In genomic region chr18:79384151-79384807, GRCh38 we compare ENCODE assay signal across 14 cellular contexts. TPM values are rescaled to one million over a fixed set of nuclear protein-coding genes. Genes with fewer than 3 reads are reported as not detected.
DNase-seq lines count a peak whose midpoint lies in the region; ATAC-seq and TF ChIP-seq lines count a peak whose summit lies in the region.
"Had no signal": no experiment of that assay in that cellular context is flagged by ENCODE, and none has a peak within 500 bp of the region (broad histone marks: within the 10 kb centered on the region; RNA-seq: fewer than 3 reads in every experiment).

No MANE protein-coding gene starts in this region.

- H3K27me3 Mint-ChIP-seq in activated naive CD8-positive, alpha-beta T cell treated with anti-CD3 and anti-CD28 coated beads, Interleukin-2, amount 50 U/mL, for 24 hours = peaks cover 9% of the 10 kb centered on the region
- H3K27me3 Mint-ChIP-seq in activated naive CD8-positive, alpha-beta T cell treated with anti-CD3 and anti-CD28 coated beads for 36 hours = peaks cover 11% of the 10 kb centered on the region
- H3K27me3 Mint-ChIP-seq in Caco-2 (ENCODE audit: insufficient read depth, unreplicated experiment) = peaks cover 11% of the 10 kb centered on the region

- CTCF ChIA-PET in Caco-2 (lab: Charles Lee) = interaction anchor here (1.2 kb wide), 1 partner anchor 132 kb away, joined by 3 read pairs; no protein-coding TSS in a partner anchor

- H3K4me1 Mint-ChIP-seq in activated naive CD8-positive, alpha-beta T cell treated with anti-CD3 and anti-CD28 coated beads, Interleukin-2, amount 50 U/mL, for 24 hours = peaks cover 10% of the 10 kb centered on the region
- H3K4me1 Mint-ChIP-seq in activated naive CD8-positive, alpha-beta T cell treated with anti-CD3 and anti-CD28 coated beads for 36 hours = peaks cover 17% of the 10 kb centered on the region
- H3K4me1 Mint-ChIP-seq in Caco-2 (ENCODE audit: low read depth, unreplicated experiment) = peaks cover 5% of the 10 kb centered on the region

- H3K9me3 ChIP-seq in spleen (no peaks in the 10 kb centered on the region), Caco-2 (no peaks in the 10 kb centered on the region)
- H3K9me3 ChIP-seq: upper lobe of left lung had no signal

- BruUV-seq in Caco-2 (replicated peaks; lab: Mats Ljungman, UMichigan) = no TSS peak

- no peaks in the 10 kb centered on the region for H3K9me3 Mint-ChIP-seq in activated naive CD8-positive, alpha-beta T cell treated with anti-CD3 and anti-CD28 coated beads, Interleukin-2, amount 50 U/mL, for 24 hours
- no peaks in the 10 kb centered on the region for H3K9me3 Mint-ChIP-seq in activated naive CD8-positive, alpha-beta T cell treated with anti-CD3 and anti-CD28 coated beads for 36 hours
- H3K9me3 Mint-ChIP-seq in Caco-2 (ENCODE audit: unreplicated experiment) = no peaks in the 10 kb centered on the region

- ATAC-seq in activated naive CD8-positive, alpha-beta T cell treated with anti-CD3 and anti-CD28 coated beads, Interleukin-2, amount 50 U/mL, for 24 hours = no peak
- ATAC-seq in HG02759 (IDR thresholded peaks at IDR 0.05; ENCODE audit: unreplicated experiment) (no peak), HG02885 (IDR thresholded peaks at IDR 0.05; ENCODE audit: poor library complexity, unreplicated experiment) (no peak)

- H3K27ac ChIP-seq in spleen = no peak overlapping the region
- H3K27ac ChIP-seq: upper lobe of left lung had no signal

- no peaks in the 10 kb centered on the region for H3K36me3 Mint-ChIP-seq in activated naive CD8-positive, alpha-beta T cell treated with anti-CD3 and anti-CD28 coated beads, Interleukin-2, amount 50 U/mL, for 24 hours (ENCODE audit: low read depth)
- H3K36me3 Mint-ChIP-seq in activated naive CD8-positive, alpha-beta T cell treated with anti-CD3 and anti-CD28 coated beads for 36 hours = no peaks in the 10 kb centered on the region
- H3K36me3 Mint-ChIP-seq in Caco-2 (ENCODE audit: insufficient read depth, unreplicated experiment) = no peaks in the 10 kb centered on the region

- no peak for TF ChIP-seq CTCF in spleen (IDR thresholded peaks at IDR 0.05 in 8 of 11, conservative IDR thresholded peaks at IDR 0.05 in 3 of 11)
- TF ChIP-seq CTCF in Caco-2 (IDR thresholded peaks at IDR 0.05; ENCODE audit: insufficient read depth in 1 of 2, low read depth in 1 of 2, low read length in 1 of 2, severe bottlenecking in 1 of 2, unreplicated experiment in 1 of 2) = no peak

- DNase-seq in activated naive CD8-positive, alpha-beta T cell treated with anti-CD3 and anti-CD28 coated beads, Interleukin-2, amount 50 U/mL, for 24 hours = no peak
- no peak for DNase-seq in activated naive CD8-positive, alpha-beta T cell treated with anti-CD3 and anti-CD28 coated beads for 36 hours
- DNase-seq in NCI-H69 (lab: John Stamatoyannopoulos, UW) (peak; percentile 30), islet precursor cell (peak; percentile 57), spleen (peak; percentile 69), Caco-2 (no peak)
- DNase-seq: DND-41; foreskin fibroblast; MM.1S; OCI-M1; stimulated activated CD4-positive, alpha-beta T cell treated with anti-CD3 and anti-CD28 coated beads, Interleukin-1b, Interleukin-23, amount 100 ng/mL, for 48 hours had no signal

- H3K4me3 Mint-ChIP-seq in activated naive CD8-positive, alpha-beta T cell treated with anti-CD3 and anti-CD28 coated beads, Interleukin-2, amount 50 U/mL, for 24 hours = no peak overlapping the region
- H3K4me3 Mint-ChIP-seq in activated naive CD8-positive, alpha-beta T cell treated with anti-CD3 and anti-CD28 coated beads for 36 hours = no peak overlapping the region
- H3K4me3 Mint-ChIP-seq in Caco-2 (ENCODE audit: unreplicated experiment) = no peak overlapping the region

- intact Hi-C loops in spleen (cut with DNase I; ENCODE audit: low total_unique reads) = loop anchor here (5.0 kb wide), 1 partner anchor 148 kb away; no protein-coding TSS in a partner anchor
- intact Hi-C loops in Caco-2 (cut with micrococcal nuclease; ENCODE audit: unreplicated experiment) = no loop called here

- TF ChIP-seq POLR2A in spleen (IDR thresholded peaks at IDR 0.05) = no peak

- H3K4me1 ChIP-seq in spleen (peaks cover 1 to 32% (median 3%) of the 10 kb centered on the region in 6 donors), Caco-2 (no peaks in the 10 kb centered on the region)

- H3K27me3 ChIP-seq in spleen (replicated peaks in 1 of 7) (peaks cover 0 to 37% (median 5%) of the 10 kb centered on the region in 7 donors), Caco-2 (replicated peaks; ENCODE audit: control insufficient read depth, insufficient read depth, low read length) (no peaks in the 10 kb centered on the region)

- 50 to 77% (median 61%) methylated on average over 16 to 17 of the region's 17 CpGs for WGBS in spleen, 5 donors

- H3K36me3 ChIP-seq in spleen (peaks cover 0 to 10% (median 0%) of the 10 kb centered on the region in 6 donors), Caco-2 (ENCODE audit: control insufficient read depth, insufficient read depth, low read length) (no peaks in the 10 kb centered on the region)
- H3K36me3 ChIP-seq: upper lobe of left lung had no signal

- H3K4me3 ChIP-seq in spleen (no peak overlapping the region), Caco-2 (ENCODE audit: low read depth, low read length) (no peak overlapping the region)
- H3K4me3 ChIP-seq: upper lobe of left lung had no signal

- peak overlapping the region; percentile 62 for H3K27ac Mint-ChIP-seq in activated naive CD8-positive, alpha-beta T cell treated with anti-CD3 and anti-CD28 coated beads, Interleukin-2, amount 50 U/mL, for 24 hours
- no peak overlapping the region for H3K27ac Mint-ChIP-seq in activated naive CD8-positive, alpha-beta T cell treated with anti-CD3 and anti-CD28 coated beads for 36 hours
- H3K27ac Mint-ChIP-seq in Caco-2 (ENCODE audit: unreplicated experiment) = no peak overlapping the region

- POLR2A ChIA-PET in Caco-2 (lab: Charles Lee) = no interaction called here

RNA-seq across cellular contexts. Expression of gene NFATC1, which starts 11.5 kb away (rescaled TPM):
- 10 to 100 TPM; 94.2 to 98.5 TPM for total RNA-seq in activated naive CD8-positive, alpha-beta T cell treated with anti-CD3 and anti-CD28 coated beads for 36 hours
- total RNA-seq in spleen = 10 to 100 TPM; 38.6 to 64.9 (median 56.1) TPM
- polyA plus RNA-seq in spleen = 10 to 100 TPM; 20.7 to 36.4 (median 30.0) TPM
- total RNA-seq in Caco-2 (2022) = 0.66 and 1.0 TPM in 2 replicates

Comparison
In these comparisons a context has a peak if more than half of its experiments do, and no peak if none do; other contexts are left out.
1. DNase-seq: peak in NCI-H69 (single experiment), islet precursor cell (single experiment) and spleen (single experiment); none in activated naive CD8-positive, alpha-beta T cell treated with anti-CD3 and anti-CD28 coated beads, Interleukin-2, amount 50 U/mL, for 24 hours (single experiment), activated naive CD8-positive, alpha-beta T cell treated with anti-CD3 and anti-CD28 coated beads for 36 hours (single experiment) and Caco-2 (0 of 2).
2. RNA of gene NFATC1, which starts 11.5 kb away (total RNA-seq): 94.2 to 98.5 TPM in activated naive CD8-positive, alpha-beta T cell treated with anti-CD3 and anti-CD28 coated beads for 36 hours and 38.6 to 64.9 TPM in spleen; 0.66 to 1.0 TPM in Caco-2; every median in the first group is over 10 times any median in the second.